Comparison of ENCODE assay signal across 10 cellular contexts in genomic region chr14:89509891-89510290, GRCh38.
A peak's percentile ranks its signal among the peaks of the same experiment; 100 is the strongest.
DNase-seq lines count a peak whose midpoint lies in the region; ATAC-seq and TF ChIP-seq lines count a peak whose summit lies in the region.
"Had no signal": no experiment of that assay in that cellular context is flagged by ENCODE, and none has a peak within 500 bp of the region (broad histone marks: within the 10 kb centered on the region; RNA-seq: fewer than 3 reads in every experiment).

No MANE protein-coding gene starts in this region.

- H3K4me3 Mint-ChIP-seq in activated T-cell treated with anti-CD3 and anti-CD28 coated beads, Interleukin-2, amount 50 U/mL, for 72 hours = peak overlapping the region; percentile 75 to 93
- no peak overlapping the region for H3K4me3 Mint-ChIP-seq in endodermal cell
- H3K4me3 Mint-ChIP-seq in stimulated activated effector memory CD8-positive, alpha-beta T cell treated with anti-CD3 and anti-CD28 coated beads, Interleukin-12 subunit alpha, Interleukin-12 subunit beta, amount 100 ng/mL, for 72 hours = peak overlapping the region; percentile 74
- H3K4me3 Mint-ChIP-seq: brain had no signal

- TF ChIP-seq POLR2A in lower leg skin (IDR thresholded peaks at IDR 0.05) = no peak

- H3K27me3 Mint-ChIP-seq in activated T-cell treated with anti-CD3 and anti-CD28 coated beads, Interleukin-2, amount 50 U/mL, for 72 hours (ENCODE audit: low read depth) = no peaks in the 10 kb centered on the region
- H3K27me3 Mint-ChIP-seq in endodermal cell (ENCODE audit: insufficient read depth) = no peaks in the 10 kb centered on the region

- no peak for DNase-seq in activated T-cell treated with anti-CD3 and anti-CD28 coated beads, Interleukin-2, amount 50 U/mL, for 72 hours
- DNase-seq in activated T-cell treated with anti-CD3 and anti-CD28 coated beads, Interleukin-2, amount 50 U/mL, for 48 hours = no peak
- DNase-seq in RPMI7951 (ENCODE audit: low read depth) = peak; percentile 32
- DNase-seq in endodermal cell = peak; percentile 57
- DNase-seq in stimulated activated effector memory CD8-positive, alpha-beta T cell treated with anti-CD3 and anti-CD28 coated beads, Interleukin-12 subunit alpha, Interleukin-12 subunit beta, amount 100 ng/mL, for 72 hours (ENCODE audit: low spot score in 2 of 2) = no peak
- DNase-seq in lower leg skin (ENCODE audit: low spot score in 2 of 2) = no peak
- DNase-seq: gastrocnemius medialis had no signal

- WGBS in endodermal cell (ENCODE audit: insufficient coverage in 1 of 2, insufficient read length in 1 of 2), 2 experiments = 73 to 93% methylated on average over 3 of the region's 3 CpGs
- WGBS in lower leg skin, 2 donors = 94 to 97% methylated on average over 3 of the region's 3 CpGs

- no peak overlapping the region for H3K9ac ChIP-seq in endodermal cell (ENCODE audit: extremely low read depth, low read length, poor library complexity, severe bottlenecking)

- H3K4me1 Mint-ChIP-seq in activated T-cell treated with anti-CD3 and anti-CD28 coated beads, Interleukin-2, amount 50 U/mL, for 72 hours (ENCODE audit: low read depth) = peaks cover 77% of the 10 kb centered on the region
- H3K4me1 Mint-ChIP-seq in endodermal cell = peaks cover 11% of the 10 kb centered on the region
- H3K4me1 Mint-ChIP-seq in stimulated activated effector memory CD8-positive, alpha-beta T cell treated with anti-CD3 and anti-CD28 coated beads, Interleukin-12 subunit alpha, Interleukin-12 subunit beta, amount 100 ng/mL, for 72 hours = peaks cover 59% of the 10 kb centered on the region

- no peaks in the 10 kb centered on the region for H3K36me3 ChIP-seq in endodermal cell (ENCODE audit: control insufficient read depth, insufficient read depth, low read length)
- H3K36me3 ChIP-seq: gastrocnemius medialis had no signal

- peak overlapping the region; percentile 97 for H3K27ac Mint-ChIP-seq in activated T-cell treated with anti-CD3 and anti-CD28 coated beads, Interleukin-2, amount 50 U/mL, for 72 hours
- peak overlapping the region; percentile 52 for H3K27ac Mint-ChIP-seq in endodermal cell
- peak overlapping the region; percentile 96 for H3K27ac Mint-ChIP-seq in stimulated activated effector memory CD8-positive, alpha-beta T cell treated with anti-CD3 and anti-CD28 coated beads, Interleukin-12 subunit alpha, Interleukin-12 subunit beta, amount 100 ng/mL, for 72 hours

- H3K4me1 ChIP-seq in endodermal cell (ENCODE audit: control insufficient read depth, insufficient read depth, low read length) = no peaks in the 10 kb centered on the region

- H3K36me3 Mint-ChIP-seq in activated T-cell treated with anti-CD3 and anti-CD28 coated beads, Interleukin-2, amount 50 U/mL, for 72 hours (ENCODE audit: insufficient read depth in 2 of 2) = peaks cover 2 to 18% of the 10 kb centered on the region in 2 donors
- H3K36me3 Mint-ChIP-seq in endodermal cell (ENCODE audit: low read depth) = peaks cover 11% of the 10 kb centered on the region
- H3K36me3 Mint-ChIP-seq in stimulated activated effector memory CD8-positive, alpha-beta T cell treated with anti-CD3 and anti-CD28 coated beads, Interleukin-12 subunit alpha, Interleukin-12 subunit beta, amount 100 ng/mL, for 72 hours = peaks cover 8% of the 10 kb centered on the region

- TF ChIP-seq CTCF in endodermal cell (conservative IDR thresholded peaks at IDR 0.05) = no peak
- TF ChIP-seq CTCF in lower leg skin (IDR thresholded peaks at IDR 0.05) = no peak

- intact Hi-C loops in lower leg skin (cut with DNase I; ENCODE audit: low total_unique reads) = no loop called here

- no peak overlapping the region for H3K27ac ChIP-seq in endodermal cell (ENCODE audit: low read depth, low read length)
- H3K27ac ChIP-seq: gastrocnemius medialis had no signal

- H3K9me3 Mint-ChIP-seq in activated T-cell treated with anti-CD3 and anti-CD28 coated beads, Interleukin-2, amount 50 U/mL, for 72 hours = no peaks in the 10 kb centered on the region
- peaks cover 12% of the 10 kb centered on the region for H3K9me3 Mint-ChIP-seq in endodermal cell
- no peaks in the 10 kb centered on the region for H3K9me3 Mint-ChIP-seq in stimulated activated effector memory CD8-positive, alpha-beta T cell treated with anti-CD3 and anti-CD28 coated beads, Interleukin-12 subunit alpha, Interleukin-12 subunit beta, amount 100 ng/mL, for 72 hours

- H3K4me3 ChIP-seq in endodermal cell (ENCODE audit: low read length) = no peak overlapping the region
- H3K4me3 ChIP-seq in lower leg skin (ENCODE audit: low read depth, poor library complexity, severe bottlenecking) = no peak overlapping the region
- H3K4me3 ChIP-seq: gastrocnemius medialis had no signal

- ATAC-seq in activated T-cell treated with anti-CD3 and anti-CD28 coated beads, Interleukin-2, amount 50 U/mL, for 72 hours (replicated peaks in 1 of 2) = no peak
- no peak for ATAC-seq in stimulated activated effector memory CD8-positive, alpha-beta T cell treated with anti-CD3 and anti-CD28 coated beads, Interleukin-12 subunit alpha, Interleukin-12 subunit beta, amount 100 ng/mL, for 72 hours
- no peak for ATAC-seq in HG03571 (IDR thresholded peaks at IDR 0.05; ENCODE audit: unreplicated experiment)
- no peak for ATAC-seq in GM18517 (IDR thresholded peaks at IDR 0.05; ENCODE audit: unreplicated experiment)
- ATAC-seq: gastrocnemius medialis had no signal

- H3K27me3 ChIP-seq in endodermal cell (ENCODE audit: control insufficient read depth, insufficient read depth, low read length, poor library complexity, severe bottlenecking) = no peaks in the 10 kb centered on the region
- H3K27me3 ChIP-seq: gastrocnemius medialis had no signal

- no peaks in the 10 kb centered on the region for H3K9me3 ChIP-seq in endodermal cell (ENCODE audit: control insufficient read depth, low read length)
- H3K9me3 ChIP-seq: gastrocnemius medialis had no signal

Comparison
In these comparisons a context has a peak if more than half of its experiments do, and no peak if none do; other contexts are left out.
1. DNase-seq: peak in RPMI7951 (single experiment) and endodermal cell (single experiment); none in activated T-cell treated with anti-CD3 and anti-CD28 coated beads, Interleukin-2, amount 50 U/mL, for 72 hours (0 of 2), activated T-cell treated with anti-CD3 and anti-CD28 coated beads, Interleukin-2, amount 50 U/mL, for 48 hours (0 of 2), stimulated activated effector memory CD8-positive, alpha-beta T cell treated with anti-CD3 and anti-CD28 coated beads, Interleukin-12 subunit alpha, Interleukin-12 subunit beta, amount 100 ng/mL, for 72 hours (0 of 2) and lower leg skin (0 of 2).
2. Peak in every context shown above with its lines, with median percentiles within 50 percentile points of each other: H3K27ac Mint-ChIP-seq.